Comparison of ENCODE assay signal across 24 cellular contexts in the genomic region with DNA sequence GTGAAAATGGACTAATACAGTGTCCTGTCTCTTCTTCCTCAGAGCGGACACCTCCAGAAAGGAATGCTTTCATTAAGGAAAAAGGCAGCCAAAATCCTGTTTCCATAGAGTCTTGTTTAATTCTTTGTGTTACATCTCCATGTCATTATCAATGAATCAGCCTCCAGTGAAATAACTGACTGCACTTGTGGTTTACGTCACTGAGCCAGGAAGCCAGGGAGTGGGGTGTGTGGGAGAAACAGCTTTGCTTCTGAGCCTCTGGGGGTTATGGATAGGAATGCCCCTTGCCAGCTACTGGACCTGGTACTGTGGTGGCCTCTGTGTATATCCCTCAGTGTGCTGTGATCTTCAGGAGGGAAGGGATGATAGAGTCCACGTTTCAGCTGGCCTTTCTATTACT.
"Had no signal": no experiment of that assay in that cellular context is flagged by ENCODE, and none has a peak within 500 bp of the region (broad histone marks: within the 10 kb centered on the region; RNA-seq: fewer than 3 reads in every experiment).

No MANE protein-coding gene starts in this region.

- H3K36me3 Mint-ChIP-seq: activated CD4-positive, alpha-beta memory T cell treated with anti-CD3 and anti-CD28 coated beads for 36 hours; activated naive CD8-positive, alpha-beta T cell; T-cell had no signal

- H3K36me3 ChIP-seq: Peyer's patch, SJSA1 had no signal

- H3K27me3 Mint-ChIP-seq: activated CD4-positive, alpha-beta memory T cell treated with anti-CD3 and anti-CD28 coated beads for 36 hours; activated CD4-positive, alpha-beta T cell treated with anti-CD3 and anti-CD28 coated beads, Interleukin-2, amount 10 ng/mL, durations not matched to agents 7 days and 5 days; brain; central memory CD8-positive, alpha-beta T cell; T-cell had no signal

- ATAC-seq: activated T-helper 17 cell treated with anti-CD3 and anti-CD28 coated beads, Interleukin-2, amount 50 U/mL, for 72 hours; T-cell had no signal

- H3K9me3 ChIP-seq: Peyer's patch had no signal

- FAIRE-seq: TTC549 had no signal

- H3K4me3 Mint-ChIP-seq: activated CD4-positive, alpha-beta memory T cell treated with anti-CD3 and anti-CD28 coated beads for 36 hours; activated CD4-positive, alpha-beta T cell treated with anti-CD3 and anti-CD28 coated beads, Interleukin-2, amount 10 ng/mL, durations not matched to agents 7 days and 5 days; activated naive CD4-positive, alpha-beta T cell treated with anti-CD3 and anti-CD28 coated beads for 36 hours; activated naive CD8-positive, alpha-beta T cell; activated T-helper 17 cell treated with anti-CD3 and anti-CD28 coated beads, Interleukin-2, amount 50 U/mL, for 72 hours; brain; central memory CD8-positive, alpha-beta T cell; T-cell had no signal

- H3K27me3 ChIP-seq: Peyer's patch, SJSA1 had no signal

- H3K4me3 ChIP-seq: Peyer's patch, SJSA1 had no signal

- DNase-seq: activated CD4-positive, alpha-beta memory T cell treated with anti-CD3 and anti-CD28 coated beads for 36 hours; activated CD4-positive, alpha-beta T cell treated with anti-CD3 and anti-CD28 coated beads, Interleukin-2, amount 10 ng/mL, durations not matched to agents 7 days and 5 days; activated CD4-positive, CD25-positive, alpha-beta regulatory T cell; activated CD8-positive, alpha-beta memory T cell treated with anti-CD3 and anti-CD28 coated beads for 24 hours; activated gamma-delta T cell; activated naive CD4-positive, alpha-beta T cell treated with anti-CD3 and anti-CD28 coated beads for 36 hours; activated T-cell treated with anti-CD3 and anti-CD28 coated beads, Interleukin-2, amount 50 U/mL, for 48 hours; NCI-H1048; NCI-H146; NCI-H187 treated with DMSO at 0.1 percent for 48 hours; NCI-H2081 treated with DMSO at 0.1 percent for 48 hours; NCI-H446; NCI-H524; Peyer's patch; SHP77; T-cell; T-helper 2 cell; T1000 had no signal

- H3K27ac ChIP-seq: Peyer's patch, SJSA1 had no signal

- H3K27ac Mint-ChIP-seq: activated CD4-positive, alpha-beta memory T cell treated with anti-CD3 and anti-CD28 coated beads for 36 hours; activated CD4-positive, alpha-beta T cell treated with anti-CD3 and anti-CD28 coated beads, Interleukin-2, amount 10 ng/mL, durations not matched to agents 7 days and 5 days; activated naive CD4-positive, alpha-beta T cell treated with anti-CD3 and anti-CD28 coated beads for 36 hours; activated naive CD8-positive, alpha-beta T cell; activated T-helper 17 cell treated with anti-CD3 and anti-CD28 coated beads, Interleukin-2, amount 50 U/mL, for 72 hours; T-cell had no signal

- H3K4me1 ChIP-seq: Peyer's patch, SJSA1 had no signal

- H3K4me1 Mint-ChIP-seq: activated CD4-positive, alpha-beta T cell treated with anti-CD3 and anti-CD28 coated beads, Interleukin-2, amount 10 ng/mL, durations not matched to agents 7 days and 5 days; activated T-helper 17 cell treated with anti-CD3 and anti-CD28 coated beads, Interleukin-2, amount 50 U/mL, for 72 hours; central memory CD8-positive, alpha-beta T cell; T-cell had no signal
